ENCODE assay signal across 8 cellular contexts in the genomic region with DNA sequence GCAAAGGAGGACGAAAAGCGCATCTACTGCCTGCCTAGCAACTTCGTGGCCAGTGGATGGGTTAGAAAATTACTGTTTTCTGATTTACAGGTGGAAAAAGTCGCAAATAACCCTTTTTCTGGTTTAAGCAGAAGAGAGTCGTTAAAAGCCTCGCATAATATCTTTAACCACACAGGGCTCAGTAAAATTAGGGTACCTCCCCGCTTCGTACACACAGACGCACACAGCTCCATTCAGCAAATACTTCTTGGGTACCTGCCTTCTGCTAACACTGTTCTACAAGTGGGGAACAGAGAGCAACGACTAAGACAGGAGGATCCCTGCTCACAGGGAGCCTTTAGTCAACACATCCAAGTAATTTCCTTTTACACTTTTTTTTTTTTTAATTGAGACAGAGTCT.
A peak's percentile ranks its signal among the peaks of the same experiment; 100 is the strongest.
DNase-seq lines count a peak whose midpoint lies in the region; ATAC-seq and TF ChIP-seq lines count a peak whose summit lies in the region.

No MANE protein-coding gene starts in this region.

- TF ChIP-seq CTCF in WI38 (IDR thresholded peaks at IDR 0.05; ENCODE audit: low read depth, low read length) = no peak

- H3K4me1 Mint-ChIP-seq in stimulated activated effector memory CD8-positive, alpha-beta T cell treated with anti-CD3 and anti-CD28 coated beads, Interleukin-12 subunit alpha, Interleukin-12 subunit beta, amount 100 ng/mL, for 72 hours = peaks cover 19% of the 10 kb centered on the region

- ATAC-seq in HG03025 (IDR thresholded peaks at IDR 0.05; ENCODE audit: low FRiP score, unreplicated experiment) (peak; percentile 4), HG02763 (IDR thresholded peaks at IDR 0.05; ENCODE audit: unreplicated experiment) (no peak)
- ATAC-seq in stimulated activated effector memory CD8-positive, alpha-beta T cell treated with anti-CD3 and anti-CD28 coated beads, Interleukin-12 subunit alpha, Interleukin-12 subunit beta, amount 100 ng/mL, for 72 hours = no peak

- peaks cover 29% of the 10 kb centered on the region for H3K36me3 Mint-ChIP-seq in stimulated activated effector memory CD8-positive, alpha-beta T cell treated with anti-CD3 and anti-CD28 coated beads, Interleukin-12 subunit alpha, Interleukin-12 subunit beta, amount 100 ng/mL, for 72 hours

- peak overlapping the region; percentile 93 for H3K4me3 Mint-ChIP-seq in stimulated activated effector memory CD8-positive, alpha-beta T cell treated with anti-CD3 and anti-CD28 coated beads, Interleukin-12 subunit alpha, Interleukin-12 subunit beta, amount 100 ng/mL, for 72 hours

- no peaks in the 10 kb centered on the region for H3K9me3 Mint-ChIP-seq in stimulated activated effector memory CD8-positive, alpha-beta T cell treated with anti-CD3 and anti-CD28 coated beads, Interleukin-12 subunit alpha, Interleukin-12 subunit beta, amount 100 ng/mL, for 72 hours

- peak overlapping the region; percentile 67 for H3K4me3 ChIP-seq in WI38 (ENCODE audit: low read depth, low read length)

- H3K27ac Mint-ChIP-seq in stimulated activated effector memory CD8-positive, alpha-beta T cell treated with anti-CD3 and anti-CD28 coated beads, Interleukin-12 subunit alpha, Interleukin-12 subunit beta, amount 100 ng/mL, for 72 hours = peak overlapping the region; percentile 93

- DNase-seq in NCI-H748 (lab: John Stamatoyannopoulos, UW; ENCODE audit: unreplicated experiment) (peak; percentile 31), NCI-H748 treated with DMSO at 0.1 percent for 48 hours (lab: John Stamatoyannopoulos, UW) (no peak), hepatic stellate cell (ENCODE audit: low spot score) (peak; percentile 9), DMS153 (lab: John Stamatoyannopoulos, UW) (no peak)
- DNase-seq in stimulated activated effector memory CD8-positive, alpha-beta T cell treated with anti-CD3 and anti-CD28 coated beads, Interleukin-12 subunit alpha, Interleukin-12 subunit beta, amount 100 ng/mL, for 72 hours (ENCODE audit: low spot score in 2 of 2) = no peak

Comparison
In these comparisons a context has a peak if more than half of its experiments do, and no peak if none do; other contexts are left out.
1. DNase-seq: peak in NCI-H748 (single experiment) and hepatic stellate cell (single experiment); none in NCI-H748 treated with DMSO at 0.1 percent for 48 hours (single experiment), stimulated activated effector memory CD8-positive, alpha-beta T cell treated with anti-CD3 and anti-CD28 coated beads, Interleukin-12 subunit alpha, Interleukin-12 subunit beta, amount 100 ng/mL, for 72 hours (0 of 2) and DMS153 (single experiment).